29 cellular contexts compared by ENCODE assay signal in the genomic region with DNA sequence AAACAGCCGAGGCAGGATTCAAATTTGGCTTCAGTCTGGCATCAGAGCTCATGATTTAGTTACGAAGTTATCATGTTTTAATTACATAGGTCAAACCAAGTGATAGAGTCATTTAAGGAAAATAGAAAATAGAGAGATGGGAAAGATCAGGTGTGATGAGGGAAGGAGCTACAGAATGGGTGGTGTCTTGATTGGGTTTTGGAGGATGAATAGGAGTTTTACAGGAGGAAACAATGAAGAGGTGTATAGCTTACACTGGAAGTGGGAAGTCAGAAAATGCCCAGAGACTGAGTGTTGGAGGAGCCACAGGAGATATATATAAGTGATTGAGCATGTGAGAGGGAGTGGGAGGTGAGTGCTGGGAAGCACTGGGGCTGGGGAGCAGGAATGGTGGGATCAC.
"Had no signal": no experiment of that assay in that cellular context is flagged by ENCODE, and none has a peak within 500 bp of the region (broad histone marks: within the 10 kb centered on the region; RNA-seq: fewer than 3 reads in every experiment).

No MANE protein-coding gene starts in this region.

- H3K9me3 Mint-ChIP-seq: dendritic cell treated with granulocyte-macrophage colony-stimulating factor and Interleukin-4, amounts not matched to agents 40 ng/mL and 50 ng/mL, for 4 days; endodermal cell had no signal

- H3K4me3 ChIP-seq: colonic mucosa, coronary artery, dorsolateral prefrontal cortex, esophagus muscularis mucosa, esophagus squamous epithelium, gastrocnemius medialis, gastroesophageal sphincter, heart left ventricle, heart right ventricle, hepatocyte had no signal

- H3K27ac Mint-ChIP-seq: dendritic cell treated with granulocyte-macrophage colony-stimulating factor and Interleukin-4, amounts not matched to agents 40 ng/mL and 50 ng/mL, for 4 days; effector memory CD8-positive, alpha-beta T cell; endodermal cell had no signal

- H3K4me3 Mint-ChIP-seq: dendritic cell treated with granulocyte-macrophage colony-stimulating factor and Interleukin-4, amounts not matched to agents 40 ng/mL and 50 ng/mL, for 4 days; effector memory CD8-positive, alpha-beta T cell; endodermal cell had no signal

- H3K79me2 ChIP-seq: hepatocyte had no signal

- H3K27me3 ChIP-seq: colonic mucosa, esophagus muscularis mucosa, esophagus squamous epithelium, foreskin keratinocyte, gastrocnemius medialis, gastroesophageal sphincter, hepatocyte had no signal

- H3K4me1 ChIP-seq: colonic mucosa, esophagus muscularis mucosa, esophagus squamous epithelium, gastroesophageal sphincter had no signal

- DNase-seq: colonic mucosa; cortex of kidney; dermis blood vessel endothelial cell; dorsolateral prefrontal cortex; effector CD4-positive, alpha-beta T cell; effector CD8-positive, alpha-beta T cell; effector memory CD4-positive, alpha-beta T cell; effector memory CD8-positive, alpha-beta T cell; endodermal cell; erythroblast; esophagus squamous epithelium; foreskin fibroblast; foreskin keratinocyte; foreskin melanocyte; gastrocnemius medialis; glutamatergic neuron; head of caudate nucleus; heart left ventricle; heart right ventricle had no signal

- ATAC-seq: effector memory CD8-positive, alpha-beta T cell; esophagus mucosa; foreskin keratinocyte; gastroesophageal sphincter had no signal

- H3K4me2 ChIP-seq: hepatocyte had no signal

- H3K27ac ChIP-seq: colonic mucosa, coronary artery, dorsolateral prefrontal cortex, epithelial cell of prostate, esophagus muscularis mucosa, esophagus squamous epithelium, foreskin keratinocyte, gastrocnemius medialis, gastroesophageal sphincter, heart left ventricle, heart right ventricle, hepatocyte had no signal

- H2AFZ ChIP-seq: hepatocyte had no signal

- H3K36me3 ChIP-seq: colonic mucosa, esophagus muscularis mucosa, esophagus squamous epithelium, gastrocnemius medialis, gastroesophageal sphincter, heart left ventricle, heart right ventricle had no signal

- H3K9me3 ChIP-seq: colonic mucosa, esophagus muscularis mucosa, esophagus squamous epithelium, gastrocnemius medialis, gastroesophageal sphincter, heart left ventricle, heart right ventricle had no signal

- FAIRE-seq: endometrium, endothelial cell of umbilical vein, frontal cortex had no signal
